In genomic region chr14:20818861-20819260, GRCh38 we compare ENCODE assay signal across 1 cellular context.
TF ChIP-seq lines count a peak whose summit lies in the region.

No MANE protein-coding gene starts in this region.

TF ChIP-seq in A549, 52 proteins besides CTCF, POLR2A, EP300 and RAD21 (continued from another document):
- TF ChIP-seq ELK1 (IDR thresholded peaks at IDR 0.05; ENCODE audit: low read depth, low read length) (no peak), CBX8 (IDR thresholded peaks at IDR 0.05) (no peak), HEYL (CRISPR knock-in tag; IDR thresholded peaks at IDR 0.05) (no peak), USF2 (IDR thresholded peaks at IDR 0.05) (no peak), RCOR1 (IDR thresholded peaks at IDR 0.05; ENCODE audit: low read depth, low read length) (no peak)
